ENCODE assay signal across 21 cellular contexts in the genomic region with DNA sequence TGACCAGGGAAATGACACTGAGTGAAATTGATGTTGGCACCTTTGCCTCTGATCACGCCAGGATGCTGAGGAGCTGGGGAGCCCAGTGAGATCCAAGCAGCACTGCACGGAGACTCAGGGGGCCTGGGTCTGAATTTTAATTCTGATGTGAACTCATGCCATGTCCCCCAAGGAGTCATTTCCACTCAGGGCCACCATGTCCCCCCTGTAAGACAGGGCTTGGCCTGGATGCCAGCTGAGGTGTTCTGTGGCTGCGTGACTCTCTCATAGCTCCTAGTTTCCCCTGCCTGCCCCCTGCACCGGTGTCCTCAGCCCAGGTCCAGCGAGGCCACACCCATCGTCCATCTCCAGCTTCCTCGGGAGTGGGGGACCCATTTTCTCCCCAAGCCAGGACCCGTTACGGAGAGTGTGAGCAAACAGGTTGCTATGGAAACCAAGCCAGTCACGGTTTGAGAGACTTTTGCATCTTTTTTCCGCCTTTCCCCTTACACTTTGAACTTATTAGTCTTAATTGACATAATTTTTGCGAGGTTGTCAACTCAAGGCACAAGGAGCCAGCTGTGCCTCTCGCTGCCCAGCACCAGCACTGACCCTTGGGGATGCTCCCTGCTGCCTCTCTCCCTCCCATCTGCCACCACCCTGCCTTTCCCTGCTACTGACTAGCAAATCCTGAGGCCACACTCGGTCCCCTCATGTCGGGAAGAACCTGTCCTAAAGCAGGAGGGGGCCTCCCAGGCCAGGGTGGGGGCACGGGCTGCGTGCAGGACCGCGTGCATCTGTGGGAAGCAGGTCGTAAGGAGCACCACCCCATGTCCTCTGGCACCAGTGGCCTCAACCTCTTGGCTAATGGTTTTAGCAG.
"Had no signal": no experiment of that assay in that cellular context is flagged by ENCODE, and none has a peak within 500 bp of the region (broad histone marks: within the 10 kb centered on the region; RNA-seq: fewer than 3 reads in every experiment).

No MANE protein-coding gene starts in this region.

- H3K4me1 ChIP-seq: breast epithelium, esophagus muscularis mucosa, foreskin keratinocyte, pancreas had no signal

- H3K27me3 ChIP-seq: foreskin keratinocyte, neutrophil, tibial nerve had no signal

- H3K4me3 Mint-ChIP-seq: activated B cell treated with CpG ODN at 0.5 μM for 24 hours; activated CD4-positive, alpha-beta T cell treated with anti-CD3 and anti-CD28 coated beads for 36 hours; activated T-cell treated with anti-CD3 and anti-CD28 coated beads, Interleukin-2, amount 50 U/mL, for 72 hours; dendritic cell treated with granulocyte-macrophage colony-stimulating factor and Interleukin-4, amounts not matched to agents 40 ng/mL and 50 ng/mL, for 4 days; naive thymus-derived CD4-positive, alpha-beta T cell; T-helper 2 cell treated with Interferon-gamma antibody and Interleukin-4, amounts not matched to agents 5 μg/mL and 100 μg/mL, for 36 hours had no signal

- DNase-seq: activated B cell treated with CpG ODN at 0.5 μM for 24 hours; activated CD4-positive, alpha-beta T cell treated with anti-CD3 and anti-CD28 coated beads for 36 hours; activated naive CD4-positive, alpha-beta T cell; activated T-cell treated with anti-CD3 and anti-CD28 coated beads for 4 hours; activated T-cell treated with anti-CD3 and anti-CD28 coated beads, Interleukin-2, amount 50 U/mL, for 72 hours; central memory CD4-positive, alpha-beta T cell; foreskin keratinocyte; heart right ventricle; midbrain; naive thymus-derived CD4-positive, alpha-beta T cell; pancreas; right cardiac atrium; stimulated activated naive CD4-positive, alpha-beta T cell had no signal

- H3K27me3 Mint-ChIP-seq: activated B cell treated with CpG ODN at 0.5 μM for 24 hours; activated CD4-positive, alpha-beta T cell treated with anti-CD3 and anti-CD28 coated beads for 36 hours; dendritic cell treated with granulocyte-macrophage colony-stimulating factor and Interleukin-4, amounts not matched to agents 40 ng/mL and 50 ng/mL, for 4 days had no signal

- H3K36me3 Mint-ChIP-seq: activated naive CD4-positive, alpha-beta T cell treated with anti-CD3 and anti-CD28 coated beads, Interleukin-2, amount 50 U/mL, for 72 hours had no signal

- H3K4me3 ChIP-seq: breast epithelium, esophagus muscularis mucosa, heart right ventricle, pancreas, suprapubic skin, tibial nerve had no signal

- H3K9me3 ChIP-seq: breast epithelium, esophagus muscularis mucosa, heart right ventricle, neutrophil, pancreas, suprapubic skin, tibial nerve had no signal

- H3K4me1 Mint-ChIP-seq: activated B cell treated with CpG ODN at 0.5 μM for 24 hours; activated CD4-positive, alpha-beta T cell treated with anti-CD3 and anti-CD28 coated beads for 36 hours had no signal

- H3K27ac Mint-ChIP-seq: activated B cell treated with CpG ODN at 0.5 μM for 24 hours; activated CD4-positive, alpha-beta T cell treated with anti-CD3 and anti-CD28 coated beads for 36 hours; activated naive CD4-positive, alpha-beta T cell treated with anti-CD3 and anti-CD28 coated beads, Interleukin-2, amount 50 U/mL, for 72 hours; activated T-cell treated with anti-CD3 and anti-CD28 coated beads, Interleukin-2, amount 50 U/mL, for 72 hours; dendritic cell treated with granulocyte-macrophage colony-stimulating factor and Interleukin-4, amounts not matched to agents 40 ng/mL and 50 ng/mL, for 4 days; naive thymus-derived CD4-positive, alpha-beta T cell; T-helper 2 cell treated with Interferon-gamma antibody and Interleukin-4, amounts not matched to agents 5 μg/mL and 100 μg/mL, for 36 hours had no signal

- H3K36me3 ChIP-seq: breast epithelium, esophagus muscularis mucosa, heart right ventricle, neutrophil, pancreas, suprapubic skin, tibial nerve had no signal

- H3K9me3 Mint-ChIP-seq: activated B cell treated with CpG ODN at 0.5 μM for 24 hours; activated naive CD4-positive, alpha-beta T cell treated with anti-CD3 and anti-CD28 coated beads, Interleukin-2, amount 50 U/mL, for 72 hours; activated T-cell treated with anti-CD3 and anti-CD28 coated beads, Interleukin-2, amount 50 U/mL, for 72 hours; dendritic cell treated with granulocyte-macrophage colony-stimulating factor and Interleukin-4, amounts not matched to agents 40 ng/mL and 50 ng/mL, for 4 days; T-helper 2 cell treated with Interferon-gamma antibody and Interleukin-4, amounts not matched to agents 5 μg/mL and 100 μg/mL, for 36 hours had no signal

- ATAC-seq: activated CD4-positive, alpha-beta T cell treated with anti-CD3 and anti-CD28 coated beads for 36 hours; activated naive CD4-positive, alpha-beta T cell treated with anti-CD3 and anti-CD28 coated beads, Interleukin-2, amount 50 U/mL, for 72 hours; activated T-cell treated with anti-CD3 and anti-CD28 coated beads, Interleukin-2, amount 50 U/mL, for 72 hours; naive thymus-derived CD4-positive, alpha-beta T cell; pancreas; right cardiac atrium had no signal

- H3K27ac ChIP-seq: breast epithelium, esophagus muscularis mucosa, foreskin keratinocyte, heart right ventricle, neutrophil, pancreas, suprapubic skin, tibial nerve had no signal
